9 cellular contexts compared by ENCODE assay signal in the genomic region with DNA sequence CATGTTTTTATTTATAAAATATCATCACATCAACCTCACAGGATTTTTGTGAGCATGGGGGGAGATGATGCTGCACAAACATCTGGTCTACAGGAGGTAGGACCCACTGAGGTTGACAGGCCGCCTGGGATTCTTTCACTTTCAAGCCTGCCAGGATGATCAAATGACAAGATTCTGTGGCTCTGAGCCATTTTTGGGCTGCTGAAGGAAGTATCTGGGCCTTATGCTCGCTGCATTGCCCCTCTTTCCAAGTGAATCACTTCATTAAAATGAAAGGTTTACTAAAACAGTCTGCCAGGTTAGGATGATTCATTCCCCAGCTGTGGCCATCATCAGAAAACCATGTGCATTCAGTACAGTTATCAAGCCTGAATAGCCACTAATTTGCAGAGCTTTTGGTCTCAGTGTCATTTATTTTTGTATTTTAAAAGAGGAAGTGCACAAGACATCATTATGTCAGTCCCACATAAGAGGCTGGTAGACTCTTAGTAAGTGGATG. TPM values are rescaled to one million over a fixed set of nuclear protein-coding genes. Genes with fewer than 3 reads are reported as not detected.
DNase-seq lines count a peak whose midpoint lies in the region; ATAC-seq and TF ChIP-seq lines count a peak whose summit lies in the region.
"Had no signal": no experiment of that assay in that cellular context is flagged by ENCODE, and none has a peak within 500 bp of the region (broad histone marks: within the 10 kb centered on the region; RNA-seq: fewer than 3 reads in every experiment).

No MANE protein-coding gene starts in this region.

- H3K9ac ChIP-seq in fibroblast of lung (ENCODE audit: insufficient read depth, low read length) (no peak overlapping the region), neural progenitor cell (no peak overlapping the region)

- H3K9me3 ChIP-seq in fibroblast of lung (ENCODE audit: control insufficient read depth, insufficient read depth, low read depth, low read length): no peaks in the 10 kb centered on the region
- no peaks in the 10 kb centered on the region for H3K9me3 ChIP-seq in neural progenitor cell (ENCODE audit: low read depth)
- no peaks in the 10 kb centered on the region for H3K9me3 ChIP-seq in HAP-1
- H3K9me3 ChIP-seq: neutrophil had no signal

- H3K4me1 Mint-ChIP-seq in neural progenitor cell: peaks cover 1% of the 10 kb centered on the region
- H3K4me1 Mint-ChIP-seq in progenitor cell of endocrine pancreas (ENCODE audit: low read depth): peaks cover 6% of the 10 kb centered on the region

- H3F3A ChIP-seq in neural progenitor cell (ENCODE audit: low read depth): no peaks in the 10 kb centered on the region

- H3K9me3 Mint-ChIP-seq in neural progenitor cell (no peaks in the 10 kb centered on the region), progenitor cell of endocrine pancreas (ENCODE audit: low read depth) (peaks cover 3% of the 10 kb centered on the region)

- H2AFZ ChIP-seq in fibroblast of lung (ENCODE audit: low read length): no peak overlapping the region
- no peak overlapping the region for H2AFZ ChIP-seq in neural progenitor cell (replicated peaks)

- DNase-seq in NOMO-1 treated with DMSO at 0.1 percent for 48 hours (lab: John Stamatoyannopoulos, UW; ENCODE audit: unreplicated experiment) (peak; percentile 64), fibroblast of lung (ENCODE audit: low read depth in 2 of 2) (peak; percentile 92 to 99), smooth muscle cell of the brain vasculature (ENCODE audit: low read depth, low spot score) (peak; percentile 82), neural progenitor cell (ENCODE audit: low spot score) (no peak), progenitor cell of endocrine pancreas (ENCODE audit: low spot score, unreplicated experiment) (no peak), HAP-1 (ENCODE audit: low spot score in 2 of 2) (no peak)

- H3K4me3 ChIP-seq in fibroblast of lung (replicated peaks in 1 of 4; ENCODE audit: control extremely low read depth in 1 of 4, insufficient read depth in 1 of 4, low read depth in 3 of 4, low read length in 4 of 4) (peak overlapping the region in 1 of 4 experiments; percentile 8), neural progenitor cell (no peak overlapping the region), HAP-1 (no peak overlapping the region)

- H3K4me3 Mint-ChIP-seq in neural progenitor cell: no peak overlapping the region
- no peak overlapping the region for H3K4me3 Mint-ChIP-seq in progenitor cell of endocrine pancreas (ENCODE audit: low read depth)

- H3K4me2 ChIP-seq in fibroblast of lung (ENCODE audit: extremely low read depth, insufficient read depth, low read length) (peak overlapping the region; percentile 69), neural progenitor cell (no peak overlapping the region)

- H3K4me1 ChIP-seq in fibroblast of lung (ENCODE audit: control insufficient read depth, extremely low read depth, insufficient read depth, low read length) (peaks cover 18% of the 10 kb centered on the region), neural progenitor cell (no peaks in the 10 kb centered on the region), HAP-1 (no peaks in the 10 kb centered on the region)

- in situ Hi-C loops in HAP-1 (cut with MboI; ENCODE audit: low sequenced_read_pairs): no loop called here

- TF ChIP-seq CTCF in fibroblast of lung (conservative IDR thresholded peaks at IDR 0.05 in 1 of 2, IDR thresholded peaks at IDR 0.05 in 1 of 2; ENCODE audit: low read depth in 1 of 2, low read length in 2 of 2) (no peak), neural progenitor cell (IDR thresholded peaks at IDR 0.05) (no peak), progenitor cell of endocrine pancreas (IDR thresholded peaks at IDR 0.05; ENCODE audit: unreplicated experiment) (no peak)

- peak; percentile 82 for ATAC-seq in GM18502 (IDR thresholded peaks at IDR 0.05; ENCODE audit: poor library complexity, unreplicated experiment)
- ATAC-seq in HG02642 (IDR thresholded peaks at IDR 0.05; ENCODE audit: poor library complexity, unreplicated experiment): peak; percentile 77

- H3K27ac ChIP-seq in fibroblast of lung (ENCODE audit: insufficient read depth, low read length) (peak overlapping the region; percentile 78), neural progenitor cell (no peak overlapping the region)
- H3K27ac ChIP-seq: neutrophil had no signal

- H3K36me3 Mint-ChIP-seq in neural progenitor cell (no peaks in the 10 kb centered on the region), progenitor cell of endocrine pancreas (ENCODE audit: insufficient read depth) (no peaks in the 10 kb centered on the region)

- H3K27me3 Mint-ChIP-seq in neural progenitor cell (ENCODE audit: insufficient read depth, low read depth): no peaks in the 10 kb centered on the region
- no peaks in the 10 kb centered on the region for H3K27me3 Mint-ChIP-seq in progenitor cell of endocrine pancreas

- no peaks in the 10 kb centered on the region for H3K36me3 ChIP-seq in fibroblast of lung (ENCODE audit: control insufficient read depth, insufficient read depth, low read length)
- no peaks in the 10 kb centered on the region for H3K36me3 ChIP-seq in neural progenitor cell
- no peaks in the 10 kb centered on the region for H3K36me3 ChIP-seq in HAP-1 (replicated peaks)
- H3K36me3 ChIP-seq: neutrophil had no signal

- peaks cover 86% of the 10 kb centered on the region for H3K79me2 ChIP-seq in fibroblast of lung (ENCODE audit: control insufficient read depth, insufficient read depth, low read length)
- H3K79me2 ChIP-seq in neural progenitor cell (ENCODE audit: low read depth): no peaks in the 10 kb centered on the region

- no peak overlapping the region for H3K27ac Mint-ChIP-seq in neural progenitor cell
- H3K27ac Mint-ChIP-seq in progenitor cell of endocrine pancreas: no peak overlapping the region

- H3K27me3 ChIP-seq in fibroblast of lung (ENCODE audit: control insufficient read depth, insufficient read depth, low read length) (no peaks in the 10 kb centered on the region), neural progenitor cell (no peaks in the 10 kb centered on the region), HAP-1 (ENCODE audit: low read depth) (no peaks in the 10 kb centered on the region)
- H3K27me3 ChIP-seq: neutrophil had no signal

- no peaks in the 10 kb centered on the region for H4K20me1 ChIP-seq in fibroblast of lung (ENCODE audit: control insufficient read depth, extremely low read depth, insufficient read depth, low read length)
- no peaks in the 10 kb centered on the region for H4K20me1 ChIP-seq in neural progenitor cell (ENCODE audit: low read depth)

RNA-seq across cellular contexts. Expression of a gene that starts 34.4 kb away (rescaled TPM):
- 16.2 and 44.6 TPM in 2 replicates for total RNA-seq in fibroblast of lung
- polyA plus RNA-seq in fibroblast of lung: 22.0 and 25.2 TPM in 2 replicates
- polyA plus RNA-seq in fibroblast of lung (2012): 19.6 and 23.0 TPM in 2 replicates
- polyA minus RNA-seq in fibroblast of lung (ENCODE audit: low replicate concordance): 38.8 and 44.0 TPM in 2 replicates
- 2.0 and 3.1 TPM in 2 replicates for total RNA-seq in neural progenitor cell (ENCODE audit: low replicate concordance)
- total RNA-seq in progenitor cell of endocrine pancreas: 11.6 and 11.7 TPM in 2 replicates

Comparison
In these comparisons a context has a peak if more than half of its experiments do, and no peak if none do; other contexts are left out.
1. DNase-seq: peak in NOMO-1 treated with DMSO at 0.1 percent for 48 hours (single experiment), fibroblast of lung (2 of 2) and smooth muscle cell of the brain vasculature (single experiment); none in neural progenitor cell (single experiment), progenitor cell of endocrine pancreas (single experiment) and HAP-1 (0 of 2).